24 cellular contexts compared by ENCODE assay signal in genomic region chrX:154030266-154030665, GRCh38.
"Had no signal": no experiment of that assay in that cellular context is flagged by ENCODE, and none has a peak within 500 bp of the region (broad histone marks: within the 10 kb centered on the region; RNA-seq: fewer than 3 reads in every experiment).

No MANE protein-coding gene starts in this region.

- H3K9me3 Mint-ChIP-seq: activated T-cell treated with anti-CD3 and anti-CD28 coated beads, Interleukin-2, amount 50 U/mL, for 4 hours; activated T-helper 2 cell treated with anti-CD3 and anti-CD28 coated beads, Interferon-gamma antibody, Interleukin-2, Interleukin-4, amounts not matched to agents 10 μg/mL and 5 μg/mL and 100 μg/mL, durations not matched to agents 14 hours and 24 hours and 36 hours; central memory CD8-positive, alpha-beta T cell; immature natural killer cell; natural killer cell treated with Interleukin-12 subunit alpha and Interleukin-12 subunit beta and Interleukin-15 and Interleukin-18, amount 100 ng/mL, for 72 hours; stimulated activated naive CD8-positive, alpha-beta T cell treated with anti-CD3 and anti-CD28 coated beads, Interleukin-15, amount 100 ng/mL, for 72 hours; T-helper 2 cell treated with Interferon-gamma antibody and Interleukin-4, amounts not matched to agents 5 μg/mL and 100 μg/mL, for 36 hours had no signal

- H3K4me3 Mint-ChIP-seq: activated CD8-positive, alpha-beta T cell treated with anti-CD3 and anti-CD28 coated beads, Interleukin-2, amount 10 ng/mL, durations not matched to agents 7 days and 5 days; activated naive CD8-positive, alpha-beta T cell; activated T-cell treated with anti-CD3 and anti-CD28 coated beads, Interleukin-2, amount 50 U/mL, for 4 hours; central memory CD8-positive, alpha-beta T cell; immature natural killer cell; natural killer cell treated with Interleukin-12 subunit alpha and Interleukin-12 subunit beta and Interleukin-15 and Interleukin-18, amount 100 ng/mL, for 72 hours; stimulated activated naive CD8-positive, alpha-beta T cell treated with anti-CD3 and anti-CD28 coated beads, Interleukin-15, amount 100 ng/mL, for 72 hours; T-helper 2 cell treated with Interferon-gamma antibody and Interleukin-4, amounts not matched to agents 5 μg/mL and 100 μg/mL, for 36 hours had no signal

- ATAC-seq: activated CD8-positive, alpha-beta T cell treated with anti-CD3 and anti-CD28 coated beads, Interleukin-2, amount 10 ng/mL, durations not matched to agents 7 days and 5 days; activated T-cell treated with anti-CD3 and anti-CD28 coated beads, Interleukin-2, amount 50 U/mL, for 4 hours; natural killer cell treated with Interleukin-12 subunit alpha and Interleukin-12 subunit beta and Interleukin-15 and Interleukin-18, amount 100 ng/mL, for 72 hours; right cardiac atrium; stimulated activated naive CD8-positive, alpha-beta T cell treated with anti-CD3 and anti-CD28 coated beads, Interleukin-15, amount 100 ng/mL, for 72 hours had no signal

- H3K27me3 Mint-ChIP-seq: activated naive CD8-positive, alpha-beta T cell; central memory CD8-positive, alpha-beta T cell; stimulated activated naive CD8-positive, alpha-beta T cell treated with anti-CD3 and anti-CD28 coated beads, Interleukin-15, amount 100 ng/mL, for 72 hours had no signal

- H3K4me1 Mint-ChIP-seq: stimulated activated naive CD8-positive, alpha-beta T cell treated with anti-CD3 and anti-CD28 coated beads, Interleukin-15, amount 100 ng/mL, for 72 hours had no signal

- DNase-seq: activated CD4-positive, alpha-beta T cell treated with anti-CD3 and anti-CD28 coated beads for 1 hour; activated CD4-positive, alpha-beta T cell treated with anti-CD3 and anti-CD28 coated beads, Interleukin-2, amount 50 U/mL, for 1 hour; activated CD8-positive, alpha-beta T cell treated with anti-CD3 and anti-CD28 coated beads, Interleukin-2, amount 10 ng/mL, durations not matched to agents 7 days and 5 days; activated naive CD4-positive, alpha-beta T cell; activated T-cell treated with anti-CD3 and anti-CD28 coated beads, Interleukin-2, amount 50 U/mL, for 4 hours; colonic mucosa; immature natural killer cell; kidney glomerular epithelial cell; left ventricle myocardium inferior; mammary epithelial cell; midbrain; ovary; right cardiac atrium; stimulated activated naive CD8-positive, alpha-beta T cell treated with anti-CD3 and anti-CD28 coated beads, Interleukin-15, amount 100 ng/mL, for 72 hours; SW 1271; upper lobe of left lung; WERI-Rb-1 had no signal

- H3K27ac ChIP-seq: colonic mucosa, left ventricle myocardium inferior, ovary, psoas muscle, SK-N-MC, upper lobe of left lung, WERI-Rb-1 had no signal

- H3K36me3 Mint-ChIP-seq: activated naive CD8-positive, alpha-beta T cell; natural killer cell treated with Interleukin-12 subunit alpha and Interleukin-12 subunit beta and Interleukin-15 and Interleukin-18, amount 100 ng/mL, for 72 hours had no signal

- H3K27ac Mint-ChIP-seq: activated CD8-positive, alpha-beta T cell treated with anti-CD3 and anti-CD28 coated beads, Interleukin-2, amount 10 ng/mL, durations not matched to agents 7 days and 5 days; activated naive CD8-positive, alpha-beta T cell; activated T-helper 2 cell treated with anti-CD3 and anti-CD28 coated beads, Interferon-gamma antibody, Interleukin-2, Interleukin-4, amounts not matched to agents 10 μg/mL and 5 μg/mL and 100 μg/mL, durations not matched to agents 14 hours and 24 hours and 36 hours; immature natural killer cell; natural killer cell treated with Interleukin-12 subunit alpha and Interleukin-12 subunit beta and Interleukin-15 and Interleukin-18, amount 100 ng/mL, for 72 hours; stimulated activated naive CD8-positive, alpha-beta T cell treated with anti-CD3 and anti-CD28 coated beads, Interleukin-15, amount 100 ng/mL, for 72 hours; T-helper 2 cell treated with Interferon-gamma antibody and Interleukin-4, amounts not matched to agents 5 μg/mL and 100 μg/mL, for 36 hours had no signal
